ENCODE assay signal across 28 cellular contexts in the genomic region with DNA sequence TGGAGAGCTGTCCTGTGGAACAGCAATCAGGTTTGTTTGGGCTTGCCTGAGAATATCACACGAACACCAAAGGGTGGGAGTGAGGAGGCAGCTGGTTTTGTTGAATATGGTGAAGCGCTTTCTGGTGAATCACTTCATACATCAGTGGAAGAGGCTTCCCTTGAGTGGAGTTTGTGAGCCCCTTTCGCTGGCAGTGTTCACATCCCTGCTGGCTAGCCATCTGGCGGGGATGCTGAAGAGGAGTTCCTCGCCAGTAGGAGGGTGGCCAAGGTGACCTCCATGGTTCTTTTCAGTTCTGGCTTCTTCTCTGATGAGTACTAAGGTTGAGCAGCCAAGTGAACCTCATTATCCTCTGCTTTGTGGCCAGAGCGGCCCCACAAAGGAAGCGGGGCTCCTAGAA. TPM values are rescaled to one million over a fixed set of nuclear protein-coding genes. Genes with fewer than 3 reads are reported as not detected.
"Had no signal": no experiment of that assay in that cellular context is flagged by ENCODE, and none has a peak within 500 bp of the region (broad histone marks: within the 10 kb centered on the region; RNA-seq: fewer than 3 reads in every experiment).

No MANE protein-coding gene starts in this region.

- ATAC-seq: gastrocnemius medialis; left cardiac atrium; left ventricle myocardium superior; mucosa of descending colon; natural killer cell treated with Interleukin-12 subunit alpha and Interleukin-12 subunit beta and Interleukin-15 and Interleukin-18, amount 100 ng/mL, for 72 hours; right cardiac atrium; stimulated activated naive B cell treated with anti-CD40 and anti-IgM and Interleukin-4, amounts not matched to agents 10 μg/mL and 1 μg/mL and 100 μg/mL, for 72 hours had no signal

- H3K4me2 ChIP-seq: hepatocyte had no signal

- H3K79me2 ChIP-seq: hepatocyte had no signal

- H3K27ac ChIP-seq: breast epithelium, coronary artery, dorsolateral prefrontal cortex, gastrocnemius medialis, hepatocyte, stomach, thyroid gland, upper lobe of left lung, vagina had no signal

- H3K36me3 Mint-ChIP-seq: activated naive CD4-positive, alpha-beta T cell treated with anti-CD3 and anti-CD28 coated beads, Interleukin-2, amount 50 U/mL, for 24 hours had no signal

- DNase-seq: activated CD4-positive, alpha-beta memory T cell treated with anti-CD3 and anti-CD28 coated beads for 36 hours; activated CD4-positive, alpha-beta T cell treated with anti-CD3 and anti-CD28 coated beads, Interleukin-2, amount 10 ng/mL, durations not matched to agents 24 days and 14 days; activated CD4-positive, CD25-positive, alpha-beta regulatory T cell treated with anti-CD3 and anti-CD28 coated beads, Interleukin-2, amount 50 U/mL, for 72 hours; activated CD8-positive, alpha-beta memory T cell treated with anti-CD3 and anti-CD28 coated beads, Interleukin-2, amount 50 U/mL, for 4 hours; activated gamma-delta T cell treated with Interleukin-2 at 50 U/mL for 16 hours; activated T-cell treated with anti-CD3 and anti-CD28 coated beads, Interleukin-2, amount 50 U/mL, for 24 hours; effector memory CD4-positive, alpha-beta T cell; erythroblast; gastrocnemius medialis; glutamatergic neuron; left cardiac atrium; left ventricle myocardium superior; mucosa of descending colon; right cardiac atrium; stimulated activated CD4-positive, alpha-beta T cell treated with anti-CD3 and anti-CD28 coated beads, Interleukin-15, amount 100 ng/mL, for 24 hours; stimulated activated CD4-positive, alpha-beta T cell treated with anti-CD3 and anti-CD28 coated beads, Interleukin-2, amount 100 ng/mL, for 24 hours; stimulated activated naive B cell treated with anti-CD40 and anti-IgM and Interleukin-4, amounts not matched to agents 10 μg/mL and 1 μg/mL and 100 μg/mL, for 72 hours; stomach; thyroid gland; upper lobe of left lung had no signal

- H3K27ac Mint-ChIP-seq: activated CD4-positive, alpha-beta memory T cell treated with anti-CD3 and anti-CD28 coated beads for 36 hours; activated CD4-positive, alpha-beta T cell treated with anti-CD3 and anti-CD28 coated beads, Interleukin-2, amount 10 ng/mL, durations not matched to agents 24 days and 14 days; activated naive CD4-positive, alpha-beta T cell treated with anti-CD3 and anti-CD28 coated beads, Interleukin-2, amount 50 U/mL, for 24 hours; activated T-cell treated with anti-CD3 and anti-CD28 coated beads, Interleukin-2, amount 50 U/mL, for 24 hours; natural killer cell treated with Interleukin-12 subunit alpha and Interleukin-12 subunit beta and Interleukin-15 and Interleukin-18, amount 100 ng/mL, for 72 hours; stimulated activated naive B cell treated with anti-CD40 and anti-IgM and Interleukin-4, amounts not matched to agents 10 μg/mL and 1 μg/mL and 100 μg/mL, for 72 hours had no signal

- H3K9me3 ChIP-seq: breast epithelium, gastrocnemius medialis, mucosa of descending colon, stomach, thyroid gland, upper lobe of left lung, vagina had no signal

- H3K27me3 Mint-ChIP-seq: activated CD4-positive, alpha-beta memory T cell treated with anti-CD3 and anti-CD28 coated beads for 36 hours; activated CD4-positive, alpha-beta T cell treated with anti-CD3 and anti-CD28 coated beads, Interleukin-2, amount 10 ng/mL, durations not matched to agents 24 days and 14 days; activated naive CD4-positive, alpha-beta T cell treated with anti-CD3 and anti-CD28 coated beads, Interleukin-2, amount 50 U/mL, for 24 hours; activated T-cell treated with anti-CD3 and anti-CD28 coated beads, Interleukin-2, amount 50 U/mL, for 24 hours; central memory CD8-positive, alpha-beta T cell; natural killer cell treated with Interleukin-12 subunit alpha and Interleukin-12 subunit beta and Interleukin-15 and Interleukin-18, amount 100 ng/mL, for 72 hours; stimulated activated naive B cell treated with anti-CD40 and anti-IgM and Interleukin-4, amounts not matched to agents 10 μg/mL and 1 μg/mL and 100 μg/mL, for 72 hours had no signal

- H3K9me3 Mint-ChIP-seq: activated CD4-positive, alpha-beta memory T cell treated with anti-CD3 and anti-CD28 coated beads for 36 hours; activated CD4-positive, alpha-beta T cell treated with anti-CD3 and anti-CD28 coated beads, Interleukin-2, amount 10 ng/mL, durations not matched to agents 24 days and 14 days; activated naive CD4-positive, alpha-beta T cell treated with anti-CD3 and anti-CD28 coated beads, Interleukin-2, amount 50 U/mL, for 24 hours; activated T-cell treated with anti-CD3 and anti-CD28 coated beads, Interleukin-2, amount 50 U/mL, for 24 hours; central memory CD8-positive, alpha-beta T cell; natural killer cell treated with Interleukin-12 subunit alpha and Interleukin-12 subunit beta and Interleukin-15 and Interleukin-18, amount 100 ng/mL, for 72 hours; stimulated activated naive B cell treated with anti-CD40 and anti-IgM and Interleukin-4, amounts not matched to agents 10 μg/mL and 1 μg/mL and 100 μg/mL, for 72 hours had no signal

- H2AFZ ChIP-seq: hepatocyte had no signal

- H3K4me3 ChIP-seq: breast epithelium, coronary artery, dorsolateral prefrontal cortex, gastrocnemius medialis, hepatocyte, mucosa of descending colon, stomach, thyroid gland, upper lobe of left lung, vagina had no signal

- H3K4me3 Mint-ChIP-seq: activated CD4-positive, alpha-beta memory T cell treated with anti-CD3 and anti-CD28 coated beads for 36 hours; activated CD4-positive, alpha-beta T cell treated with anti-CD3 and anti-CD28 coated beads, Interleukin-2, amount 10 ng/mL, durations not matched to agents 24 days and 14 days; activated naive CD4-positive, alpha-beta T cell treated with anti-CD3 and anti-CD28 coated beads, Interleukin-2, amount 50 U/mL, for 24 hours; activated T-cell treated with anti-CD3 and anti-CD28 coated beads, Interleukin-2, amount 50 U/mL, for 24 hours; central memory CD8-positive, alpha-beta T cell; natural killer cell treated with Interleukin-12 subunit alpha and Interleukin-12 subunit beta and Interleukin-15 and Interleukin-18, amount 100 ng/mL, for 72 hours; stimulated activated naive B cell treated with anti-CD40 and anti-IgM and Interleukin-4, amounts not matched to agents 10 μg/mL and 1 μg/mL and 100 μg/mL, for 72 hours had no signal

- H3K27me3 ChIP-seq: breast epithelium, dorsolateral prefrontal cortex, gastrocnemius medialis, hepatocyte, stomach, thyroid gland, upper lobe of left lung, vagina had no signal

- H3K4me1 ChIP-seq: breast epithelium, gastrocnemius medialis, stomach, thyroid gland, upper lobe of left lung had no signal

- H3K36me3 ChIP-seq: breast epithelium had no signal

RNA-seq across cellular contexts. Expression of a gene that starts 58.1 kb away (rescaled TPM):
- total RNA-seq: left ventricle myocardium superior, vagina had no signal
